ENCODE assay signal across 20 cellular contexts in the genomic region with DNA sequence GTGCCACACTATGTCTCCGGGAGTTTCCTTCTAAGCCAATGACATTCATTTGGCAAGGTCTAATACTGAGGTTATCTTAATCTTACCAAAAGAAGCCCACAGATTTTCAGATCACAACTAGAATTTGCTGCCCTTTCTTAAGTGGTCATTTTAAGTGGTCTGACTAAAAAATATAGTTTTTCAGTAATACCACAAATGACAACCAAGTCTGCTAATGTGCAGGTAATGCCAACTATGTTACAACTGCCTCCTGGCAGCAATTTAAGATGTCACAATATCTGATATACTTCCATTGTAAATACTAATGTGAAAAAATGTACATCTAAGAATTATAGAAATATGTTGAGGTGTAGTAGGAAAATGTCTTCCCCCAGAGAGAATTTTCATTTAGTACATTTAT.
"Had no signal": no experiment of that assay in that cellular context is flagged by ENCODE, and none has a peak within 500 bp of the region (broad histone marks: within the 10 kb centered on the region; RNA-seq: fewer than 3 reads in every experiment).

No MANE protein-coding gene starts in this region.

- H3K9me3 ChIP-seq: esophagus squamous epithelium, neutrophil, pancreas, thyroid gland had no signal

- H3K9me3 Mint-ChIP-seq: activated naive CD4-positive, alpha-beta T cell treated with anti-CD3 and anti-CD28 coated beads, Interleukin-2, amount 50 U/mL, for 24 hours; natural killer cell treated with Interleukin-12 subunit alpha and Interleukin-12 subunit beta and Interleukin-15 and Interleukin-18, amount 100 ng/mL, for 72 hours had no signal

- DNase-seq: activated CD4-positive, alpha-beta T cell treated with anti-CD3 and anti-CD28 coated beads, Interleukin-2, amount 10 ng/mL, durations not matched to agents 7 days and 5 days; activated CD8-positive, alpha-beta memory T cell treated with anti-CD3 and anti-CD28 coated beads, Interleukin-2, amount 50 U/mL, for 48 hours; activated gamma-delta T cell; activated T-cell treated with anti-CD3 and anti-CD28 coated beads, Interleukin-2, amount 50 U/mL, for 48 hours; amniotic stem cell; endodermal cell; esophagus squamous epithelium; heart left ventricle; left cardiac atrium; pancreas; psoas muscle; stimulated activated CD4-positive, alpha-beta T cell treated with anti-CD3 and anti-CD28 coated beads, Interleukin-4, amount 100 ng/mL, for 24 hours; stimulated activated naive CD8-positive, alpha-beta T cell treated with anti-CD3 and anti-CD28 coated beads, Interleukin-15, Interleukin-2, amounts not matched to agents 100 U/mL and 50 U/mL, for 24 hours; thyroid gland had no signal

- H3K27me3 ChIP-seq: esophagus squamous epithelium, heart left ventricle, neutrophil, pancreas, right atrium auricular region, thyroid gland had no signal

- H3K27ac Mint-ChIP-seq: activated CD4-positive, alpha-beta T cell treated with anti-CD3 and anti-CD28 coated beads, Interleukin-2, amount 10 ng/mL, durations not matched to agents 7 days and 5 days; activated naive CD4-positive, alpha-beta T cell treated with anti-CD3 and anti-CD28 coated beads, Interleukin-2, amount 50 U/mL, for 24 hours; endodermal cell; memory B cell; natural killer cell treated with Interleukin-12 subunit alpha and Interleukin-12 subunit beta and Interleukin-15 and Interleukin-18, amount 100 ng/mL, for 72 hours had no signal

- H3K4me1 ChIP-seq: esophagus squamous epithelium, heart left ventricle, pancreas, psoas muscle, right atrium auricular region, thyroid gland had no signal

- H3K4me3 ChIP-seq: coronary artery, esophagus squamous epithelium, heart left ventricle, pancreas, psoas muscle, right atrium auricular region, thyroid gland had no signal

- H3K4me3 Mint-ChIP-seq: activated CD4-positive, alpha-beta T cell treated with anti-CD3 and anti-CD28 coated beads, Interleukin-2, amount 10 ng/mL, durations not matched to agents 7 days and 5 days; activated naive CD4-positive, alpha-beta T cell treated with anti-CD3 and anti-CD28 coated beads, Interleukin-2, amount 50 U/mL, for 24 hours; endodermal cell; memory B cell; natural killer cell treated with Interleukin-12 subunit alpha and Interleukin-12 subunit beta and Interleukin-15 and Interleukin-18, amount 100 ng/mL, for 72 hours had no signal

- H3K4me1 Mint-ChIP-seq: endodermal cell had no signal

- H3K27me3 Mint-ChIP-seq: activated CD4-positive, alpha-beta T cell treated with anti-CD3 and anti-CD28 coated beads, Interleukin-2, amount 10 ng/mL, durations not matched to agents 7 days and 5 days; activated naive CD4-positive, alpha-beta T cell treated with anti-CD3 and anti-CD28 coated beads, Interleukin-2, amount 50 U/mL, for 24 hours; memory B cell; natural killer cell treated with Interleukin-12 subunit alpha and Interleukin-12 subunit beta and Interleukin-15 and Interleukin-18, amount 100 ng/mL, for 72 hours had no signal

- ATAC-seq: heart left ventricle; left cardiac atrium; natural killer cell treated with Interleukin-12 subunit alpha and Interleukin-12 subunit beta and Interleukin-15 and Interleukin-18, amount 100 ng/mL, for 72 hours; pancreas; psoas muscle; stimulated activated naive CD8-positive, alpha-beta T cell treated with anti-CD3 and anti-CD28 coated beads, Interleukin-15, Interleukin-2, amounts not matched to agents 100 U/mL and 50 U/mL, for 24 hours had no signal

- H3K36me3 ChIP-seq: neutrophil, pancreas, thyroid gland had no signal

- H3K27ac ChIP-seq: coronary artery, esophagus squamous epithelium, heart left ventricle, neutrophil, pancreas, psoas muscle, right atrium auricular region, thyroid gland had no signal
